7 cellular contexts compared by ENCODE assay signal in genomic region chr6:73722318-73723060, GRCh38. TPM values are rescaled to one million over a fixed set of nuclear protein-coding genes. Genes with fewer than 3 reads are reported as not detected.
DNase-seq lines count a peak whose midpoint lies in the region; ATAC-seq and TF ChIP-seq lines count a peak whose summit lies in the region.

No MANE protein-coding gene starts in this region.

- H3K27me3 ChIP-seq in thyroid gland: no peaks in the 10 kb centered on the region

- H3K4me1 ChIP-seq in thyroid gland: no peaks in the 10 kb centered on the region

- intact Hi-C loops in left cardiac atrium (cut with DNase I): no loop called here
- intact Hi-C loops in thyroid gland (cut with DNase I): no loop called here

- TF ChIP-seq CTCF in thyroid gland (IDR thresholded peaks at IDR 0.05) (no peak), coronary artery (IDR thresholded peaks at IDR 0.05) (no peak)

- no peak overlapping the region for H3K27ac ChIP-seq in thyroid gland
- H3K27ac ChIP-seq in coronary artery: no peak overlapping the region

- no peaks in the 10 kb centered on the region for H3K36me3 ChIP-seq in thyroid gland

- DNase-seq in SIG-M5 treated with dmso at 0.1 percent for 504 hours (lab: John Stamatoyannopoulos, UW; ENCODE audit: unreplicated experiment) (peak; percentile 36), left cardiac atrium (no peak), thyroid gland (no peak), coronary artery (ENCODE audit: low spot score) (no peak)
- no peak for DNase-seq in NK-92 treated with Interleukin-12 subunit alpha and Interleukin-12 subunit beta, amount 100 ng/mL, for 24 hours (lab: John Stamatoyannopoulos, UW)

- TF ChIP-seq POLR2A in thyroid gland (IDR thresholded peaks at IDR 0.05): no peak

- no peak overlapping the region for H3K4me3 ChIP-seq in thyroid gland (replicated peaks in 1 of 3)
- H3K4me3 ChIP-seq in coronary artery: no peak overlapping the region

- WGBS in thyroid gland, 2 donors: 72 to 77% methylated on average over 9 of the region's 9 CpGs

- no peaks in the 10 kb centered on the region for H3K9me3 ChIP-seq in thyroid gland

- ATAC-seq in GM18870 (IDR thresholded peaks at IDR 0.05; ENCODE audit: unreplicated experiment): peak; percentile 82
- peak; percentile 70 for ATAC-seq in HG02852 (IDR thresholded peaks at IDR 0.05; ENCODE audit: unreplicated experiment)
- peak; percentile 72 to 95 for ATAC-seq in left cardiac atrium

RNA-seq across cellular contexts. Expression of gene CD109, which starts 26.5 kb away (rescaled TPM):
- total RNA-seq in left cardiac atrium: 10 to 100 TPM; 10.5 to 26.4 TPM
- total RNA-seq in thyroid gland: 1 to 10 TPM; 2.2 to 6.2 (median 4.3) TPM
